In the genomic region with DNA sequence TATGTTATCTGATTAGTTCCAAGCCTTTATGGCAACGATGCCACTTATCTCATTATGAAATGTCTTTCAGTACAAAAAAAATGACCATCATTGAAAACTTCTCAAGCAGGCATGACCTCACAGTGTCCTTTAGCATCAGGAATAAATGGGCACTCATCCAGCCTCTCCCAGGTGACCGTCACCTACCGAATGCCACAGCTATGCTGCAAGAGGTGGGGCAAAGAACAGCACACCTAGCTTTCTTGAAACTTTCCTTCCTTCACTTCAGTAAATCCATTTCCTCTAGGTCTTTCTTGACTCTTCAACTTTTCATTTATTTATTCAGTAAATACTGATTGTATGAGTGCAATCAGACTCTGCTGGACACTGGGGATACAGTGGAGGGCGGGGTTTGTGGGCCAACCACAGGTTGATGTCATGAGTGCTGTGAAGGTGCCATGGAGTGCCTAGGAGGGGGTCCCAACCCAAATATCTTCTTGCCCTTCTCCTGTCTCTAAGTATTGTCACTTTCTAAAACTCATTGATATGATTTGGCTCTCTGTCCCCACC, we compare ENCODE assay signal across 16 cellular contexts.
"Had no signal": no experiment of that assay in that cellular context is flagged by ENCODE, and none has a peak within 500 bp of the region (broad histone marks: within the 10 kb centered on the region; RNA-seq: fewer than 3 reads in every experiment).

No MANE protein-coding gene starts in this region.

- H3K36me3 Mint-ChIP-seq: activated naive CD4-positive, alpha-beta T cell treated with anti-CD3 and anti-CD28 coated beads, Interleukin-2, amount 50 U/mL, for 24 hours had no signal

- H3K4me3 ChIP-seq: prostate gland, right atrium auricular region, suprapubic skin had no signal

- H3K9me3 Mint-ChIP-seq: activated naive CD4-positive, alpha-beta T cell treated with anti-CD3 and anti-CD28 coated beads, Interleukin-2, amount 50 U/mL, for 24 hours; effector memory CD8-positive, alpha-beta T cell; stimulated activated naive CD8-positive, alpha-beta T cell treated with anti-CD3 and anti-CD28 coated beads, Interleukin-15, Interleukin-2, amounts not matched to agents 100 ng/mL and 50 ng/mL, for 24 hours; T-helper 2 cell treated with Interferon-gamma antibody and Interleukin-4, amounts not matched to agents 5 μg/mL and 100 μg/mL, for 36 hours had no signal

- H3K27me3 Mint-ChIP-seq: activated naive CD4-positive, alpha-beta T cell treated with anti-CD3 and anti-CD28 coated beads, Interleukin-2, amount 50 U/mL, for 24 hours; stimulated activated naive CD8-positive, alpha-beta T cell treated with anti-CD3 and anti-CD28 coated beads, Interleukin-15, Interleukin-2, amounts not matched to agents 100 ng/mL and 50 ng/mL, for 24 hours had no signal

- H3K27ac Mint-ChIP-seq: activated naive CD4-positive, alpha-beta T cell treated with anti-CD3 and anti-CD28 coated beads, Interleukin-2, amount 50 U/mL, for 24 hours; effector memory CD8-positive, alpha-beta T cell; stimulated activated naive CD8-positive, alpha-beta T cell treated with anti-CD3 and anti-CD28 coated beads, Interleukin-15, Interleukin-2, amounts not matched to agents 100 ng/mL and 50 ng/mL, for 24 hours; T-helper 2 cell treated with Interferon-gamma antibody and Interleukin-4, amounts not matched to agents 5 μg/mL and 100 μg/mL, for 36 hours had no signal

- DNase-seq: activated CD4-positive, alpha-beta T cell treated with anti-CD3 and anti-CD28 coated beads, Interleukin-2, amount 50 U/mL, for 48 hours; activated gamma-delta T cell; effector memory CD8-positive, alpha-beta T cell; foreskin fibroblast; mammary epithelial cell; midbrain; stimulated activated CD4-positive, alpha-beta T cell treated with anti-CD3 and anti-CD28 coated beads, Interleukin-12 subunit alpha, Interleukin-12 subunit beta, amount 100 ng/mL, for 4 hours; stimulated activated CD4-positive, alpha-beta T cell treated with anti-CD3 and anti-CD28 coated beads, Interleukin-1b, Interleukin-23, amount 100 ng/mL, for 48 hours had no signal

- H3K4me3 Mint-ChIP-seq: activated naive CD4-positive, alpha-beta T cell treated with anti-CD3 and anti-CD28 coated beads, Interleukin-2, amount 50 U/mL, for 24 hours; effector memory CD8-positive, alpha-beta T cell; neural crest cell; stimulated activated naive CD8-positive, alpha-beta T cell treated with anti-CD3 and anti-CD28 coated beads, Interleukin-15, Interleukin-2, amounts not matched to agents 100 ng/mL and 50 ng/mL, for 24 hours; T-helper 2 cell treated with Interferon-gamma antibody and Interleukin-4, amounts not matched to agents 5 μg/mL and 100 μg/mL, for 36 hours had no signal

- H3K27me3 ChIP-seq: right atrium auricular region, suprapubic skin had no signal

- H3K4me1 ChIP-seq: prostate gland had no signal

- H3K36me3 ChIP-seq: prostate gland, right atrium auricular region, suprapubic skin had no signal

- H3K27ac ChIP-seq: prostate gland, right atrium auricular region, suprapubic skin had no signal

- FAIRE-seq: TTC549 had no signal

- ATAC-seq: effector memory CD8-positive, alpha-beta T cell had no signal

- H3K9me3 ChIP-seq: prostate gland, right atrium auricular region, suprapubic skin had no signal
